ENCODE assay signal across 15 cellular contexts in the genomic region with DNA sequence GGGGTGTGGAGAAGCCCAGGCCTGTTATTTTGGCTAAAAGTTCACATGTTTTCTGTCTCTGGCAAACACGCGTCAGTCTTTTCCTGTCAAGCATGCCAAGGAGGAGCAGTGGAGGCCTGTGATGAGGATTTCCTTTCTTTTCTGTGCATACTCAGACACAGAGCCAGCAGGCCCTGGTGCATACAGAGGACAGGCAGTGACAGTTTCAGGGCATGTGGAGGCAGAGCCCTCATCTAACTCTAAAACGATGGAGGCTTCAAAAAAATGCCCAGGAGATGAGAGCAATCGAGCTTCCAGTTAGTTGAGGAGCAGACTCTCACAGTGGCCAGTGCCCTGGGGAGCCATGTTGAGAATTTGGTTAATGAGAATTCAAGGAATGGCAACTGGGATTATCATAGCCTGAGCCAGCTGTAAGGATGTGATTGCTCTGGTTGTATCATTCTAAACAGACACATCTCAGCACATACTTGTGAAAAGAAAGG.
DNase-seq lines count a peak whose midpoint lies in the region; ATAC-seq lines count a peak whose summit lies in the region.
"Had no signal": no experiment of that assay in that cellular context is flagged by ENCODE, and none has a peak within 500 bp of the region (broad histone marks: within the 10 kb centered on the region; RNA-seq: fewer than 3 reads in every experiment).

No MANE protein-coding gene starts in this region.

- no peak for DNase-seq in activated naive CD4-positive, alpha-beta T cell treated with anti-CD3 and anti-CD28 coated beads, Interleukin-2, amount 50 U/mL, for 72 hours (ENCODE audit: low spot score in 2 of 2)
- no peak for DNase-seq in activated naive CD4-positive, alpha-beta T cell (lab: John Stamatoyannopoulos, UW)
- peak; percentile 73 for DNase-seq in dermis blood vessel endothelial cell
- no peak for DNase-seq in left ventricle myocardium superior
- DNase-seq in stromal cell of bone marrow (ENCODE audit: low read depth) = peak; percentile 7
- no peak for DNase-seq in hypothalamus (lab: John Stamatoyannopoulos, UW)
- DNase-seq in stimulated activated CD4-positive, alpha-beta T cell treated with anti-CD3 and anti-CD28 coated beads, Interleukin-1b, Interleukin-23, amount 100 ng/mL, for 48 hours = no peak
- no peak for DNase-seq in NCI-H187 (lab: John Stamatoyannopoulos, UW)
- DNase-seq: CD8-positive, alpha-beta memory T cell; hippocampal formation; Karpas-422; left lung; NCI-H524; thyroid gland had no signal

- intact Hi-C loops in left ventricle myocardium superior (cut with micrococcal nuclease) = no loop called here

- no peaks in the 10 kb centered on the region for H3K9me3 Mint-ChIP-seq in activated naive CD4-positive, alpha-beta T cell treated with anti-CD3 and anti-CD28 coated beads, Interleukin-2, amount 50 U/mL, for 72 hours
- H3K9me3 Mint-ChIP-seq: CD8-positive, alpha-beta memory T cell; nephron had no signal

- peak overlapping the region; percentile 50 to 87 for H3K27ac Mint-ChIP-seq in activated naive CD4-positive, alpha-beta T cell treated with anti-CD3 and anti-CD28 coated beads, Interleukin-2, amount 50 U/mL, for 72 hours
- H3K27ac Mint-ChIP-seq: nephron had no signal

- ATAC-seq in activated naive CD4-positive, alpha-beta T cell treated with anti-CD3 and anti-CD28 coated beads, Interleukin-2, amount 50 U/mL, for 72 hours = no peak
- ATAC-seq in left ventricle myocardium superior = peak; percentile 73
- ATAC-seq: left lung had no signal

- no peaks in the 10 kb centered on the region for H3K36me3 Mint-ChIP-seq in activated naive CD4-positive, alpha-beta T cell treated with anti-CD3 and anti-CD28 coated beads, Interleukin-2, amount 50 U/mL, for 72 hours

Comparison
In these comparisons a context has a peak if more than half of its experiments do, and no peak if none do; other contexts are left out.
1. DNase-seq: peak in dermis blood vessel endothelial cell (single experiment) and stromal cell of bone marrow (single experiment); none in activated naive CD4-positive, alpha-beta T cell treated with anti-CD3 and anti-CD28 coated beads, Interleukin-2, amount 50 U/mL, for 72 hours (0 of 2), activated naive CD4-positive, alpha-beta T cell (0 of 4), left ventricle myocardium superior (single experiment), hypothalamus (0 of 51), stimulated activated CD4-positive, alpha-beta T cell treated with anti-CD3 and anti-CD28 coated beads, Interleukin-1b, Interleukin-23, amount 100 ng/mL, for 48 hours (single experiment) and NCI-H187 (0 of 2).